In the genomic region with DNA sequence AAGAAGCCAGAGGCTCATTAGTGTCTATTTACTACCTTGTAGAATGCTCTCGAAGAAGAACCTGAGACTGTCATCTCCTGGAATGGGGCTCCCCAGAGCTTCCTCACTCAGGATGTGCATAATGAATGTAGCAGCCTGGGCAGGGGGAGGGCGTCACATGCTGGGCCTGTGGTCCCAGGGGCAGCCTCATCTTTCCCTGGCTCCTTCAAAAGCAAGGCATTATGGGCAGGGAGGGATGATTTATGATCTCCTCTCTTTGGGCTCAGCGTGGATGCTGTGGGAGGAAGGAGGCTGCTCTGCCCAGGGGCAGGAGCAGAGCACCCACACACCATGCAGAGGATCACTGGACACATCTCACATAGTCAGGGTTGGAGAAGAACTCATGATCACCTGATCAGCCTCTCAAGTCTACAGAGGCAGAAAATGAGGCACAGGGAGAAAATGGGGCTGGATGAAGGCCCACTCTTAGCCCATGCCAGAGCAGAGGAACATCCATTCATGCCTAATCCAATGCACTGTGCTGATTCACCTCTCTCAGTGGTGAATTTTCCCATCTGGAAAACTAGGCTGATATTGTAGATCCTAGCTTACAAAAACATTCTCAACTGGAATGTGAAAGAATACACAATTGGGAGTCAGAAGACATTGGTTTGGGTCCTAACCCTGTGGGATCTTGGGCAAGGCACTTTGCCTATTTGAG, we compare ENCODE assay signal across 1 cellular context.
TF ChIP-seq lines count a peak whose summit lies in the region.

No MANE protein-coding gene starts in this region.

TF ChIP-seq in HEK293, 187 proteins besides CTCF, POLR2A, EP300 and RAD21 (continued from another document):
- TF ChIP-seq, protein P1, sequence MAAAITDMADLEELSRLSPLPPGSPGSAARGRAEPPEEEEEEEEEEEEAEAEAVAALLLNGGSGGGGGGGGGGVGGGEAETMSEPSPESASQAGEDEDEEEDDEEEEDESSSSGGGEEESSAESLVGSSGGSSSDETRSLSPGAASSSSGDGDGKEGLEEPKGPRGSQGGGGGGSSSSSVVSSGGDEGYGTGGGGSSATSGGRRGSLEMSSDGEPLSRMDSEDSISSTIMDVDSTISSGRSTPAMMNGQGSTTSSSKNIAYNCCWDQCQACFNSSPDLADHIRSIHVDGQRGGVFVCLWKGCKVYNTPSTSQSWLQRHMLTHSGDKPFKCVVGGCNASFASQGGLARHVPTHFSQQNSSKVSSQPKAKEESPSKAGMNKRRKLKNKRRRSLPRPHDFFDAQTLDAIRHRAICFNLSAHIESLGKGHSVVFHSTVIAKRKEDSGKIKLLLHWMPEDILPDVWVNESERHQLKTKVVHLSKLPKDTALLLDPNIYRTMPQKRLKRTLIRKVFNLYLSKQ (tag by site-specific recombination; IDR thresholded peaks at IDR 0.05; ENCODE audit: borderline replicate concordance), result no peak
- TF ChIP-seq ELK4 (IDR thresholded peaks at IDR 0.05; ENCODE audit: borderline replicate concordance, low read depth, low read length) (no peak), KLF1 (tag by site-specific recombination; IDR thresholded peaks at IDR 0.05) (no peak), ZNF777 (tag by site-specific recombination; IDR thresholded peaks at IDR 0.05; ENCODE audit: borderline replicate concordance) (no peak), SETDB1 (IDR thresholded peaks at IDR 0.05; ENCODE audit: insufficient read length, low read length) (no peak), SALL2 (tag by site-specific recombination; IDR thresholded peaks at IDR 0.05; ENCODE audit: borderline replicate concordance) (no peak), ZNF701 (tag by site-specific recombination; IDR thresholded peaks at IDR 0.05) (no peak), KLF7 (tag by site-specific recombination; IDR thresholded peaks at IDR 0.05; ENCODE audit: borderline replicate concordance) (no peak), ZFHX2 (tag by site-specific recombination; conservative IDR thresholded peaks at IDR 0.05) (peak; percentile 91), ZNF138 (tag by site-specific recombination; IDR thresholded peaks at IDR 0.05; ENCODE audit: borderline replicate concordance) (no peak), ZBTB7A (tag by site-specific recombination; IDR thresholded peaks at IDR 0.05; ENCODE audit: low read depth) (no peak), ZNF266 (tag by site-specific recombination; IDR thresholded peaks at IDR 0.05; ENCODE audit: low read depth) (no peak), EGR2 (tag by site-specific recombination; IDR thresholded peaks at IDR 0.05; ENCODE audit: low read depth) (peak; percentile 49; the same call in 1 of the 2 replicates)
- TF ChIP-seq, protein P2, sequence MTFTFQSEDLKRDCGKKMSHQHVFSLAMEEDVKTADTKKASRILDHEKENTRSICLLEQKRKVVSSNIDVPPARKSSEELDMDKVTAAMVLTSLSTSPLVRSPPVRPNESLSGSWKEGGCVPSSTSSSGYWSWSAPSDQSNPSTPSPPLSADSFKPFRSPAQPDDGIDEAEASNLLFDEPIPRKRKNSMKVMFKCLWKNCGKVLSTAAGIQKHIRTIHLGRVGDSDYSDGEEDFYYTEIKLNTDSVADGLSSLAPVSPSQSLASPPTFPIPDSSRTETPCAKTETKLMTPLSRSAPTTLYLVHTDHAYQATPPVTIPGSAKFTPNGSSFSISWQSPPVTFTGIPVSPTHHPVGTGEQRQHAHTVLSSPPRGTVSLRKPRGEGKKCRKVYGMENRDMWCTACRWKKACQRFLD (tag by site-specific recombination; IDR thresholded peaks at IDR 0.05), result no peak
- TF ChIP-seq, protein P3, sequence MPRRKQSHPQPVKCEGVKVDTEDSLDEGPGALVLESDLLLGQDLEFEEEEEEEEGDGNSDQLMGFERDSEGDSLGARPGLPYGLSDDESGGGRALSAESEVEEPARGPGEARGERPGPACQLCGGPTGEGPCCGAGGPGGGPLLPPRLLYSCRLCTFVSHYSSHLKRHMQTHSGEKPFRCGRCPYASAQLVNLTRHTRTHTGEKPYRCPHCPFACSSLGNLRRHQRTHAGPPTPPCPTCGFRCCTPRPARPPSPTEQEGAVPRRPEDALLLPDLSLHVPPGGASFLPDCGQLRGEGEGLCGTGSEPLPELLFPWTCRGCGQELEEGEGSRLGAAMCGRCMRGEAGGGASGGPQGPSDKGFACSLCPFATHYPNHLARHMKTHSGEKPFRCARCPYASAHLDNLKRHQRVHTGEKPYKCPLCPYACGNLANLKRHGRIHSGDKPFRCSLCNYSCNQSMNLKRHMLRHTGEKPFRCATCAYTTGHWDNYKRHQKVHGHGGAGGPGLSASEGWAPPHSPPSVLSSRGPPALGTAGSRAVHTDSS (tag by site-specific recombination; IDR thresholded peaks at IDR 0.05), result no peak
- TF ChIP-seq, protein P4, sequence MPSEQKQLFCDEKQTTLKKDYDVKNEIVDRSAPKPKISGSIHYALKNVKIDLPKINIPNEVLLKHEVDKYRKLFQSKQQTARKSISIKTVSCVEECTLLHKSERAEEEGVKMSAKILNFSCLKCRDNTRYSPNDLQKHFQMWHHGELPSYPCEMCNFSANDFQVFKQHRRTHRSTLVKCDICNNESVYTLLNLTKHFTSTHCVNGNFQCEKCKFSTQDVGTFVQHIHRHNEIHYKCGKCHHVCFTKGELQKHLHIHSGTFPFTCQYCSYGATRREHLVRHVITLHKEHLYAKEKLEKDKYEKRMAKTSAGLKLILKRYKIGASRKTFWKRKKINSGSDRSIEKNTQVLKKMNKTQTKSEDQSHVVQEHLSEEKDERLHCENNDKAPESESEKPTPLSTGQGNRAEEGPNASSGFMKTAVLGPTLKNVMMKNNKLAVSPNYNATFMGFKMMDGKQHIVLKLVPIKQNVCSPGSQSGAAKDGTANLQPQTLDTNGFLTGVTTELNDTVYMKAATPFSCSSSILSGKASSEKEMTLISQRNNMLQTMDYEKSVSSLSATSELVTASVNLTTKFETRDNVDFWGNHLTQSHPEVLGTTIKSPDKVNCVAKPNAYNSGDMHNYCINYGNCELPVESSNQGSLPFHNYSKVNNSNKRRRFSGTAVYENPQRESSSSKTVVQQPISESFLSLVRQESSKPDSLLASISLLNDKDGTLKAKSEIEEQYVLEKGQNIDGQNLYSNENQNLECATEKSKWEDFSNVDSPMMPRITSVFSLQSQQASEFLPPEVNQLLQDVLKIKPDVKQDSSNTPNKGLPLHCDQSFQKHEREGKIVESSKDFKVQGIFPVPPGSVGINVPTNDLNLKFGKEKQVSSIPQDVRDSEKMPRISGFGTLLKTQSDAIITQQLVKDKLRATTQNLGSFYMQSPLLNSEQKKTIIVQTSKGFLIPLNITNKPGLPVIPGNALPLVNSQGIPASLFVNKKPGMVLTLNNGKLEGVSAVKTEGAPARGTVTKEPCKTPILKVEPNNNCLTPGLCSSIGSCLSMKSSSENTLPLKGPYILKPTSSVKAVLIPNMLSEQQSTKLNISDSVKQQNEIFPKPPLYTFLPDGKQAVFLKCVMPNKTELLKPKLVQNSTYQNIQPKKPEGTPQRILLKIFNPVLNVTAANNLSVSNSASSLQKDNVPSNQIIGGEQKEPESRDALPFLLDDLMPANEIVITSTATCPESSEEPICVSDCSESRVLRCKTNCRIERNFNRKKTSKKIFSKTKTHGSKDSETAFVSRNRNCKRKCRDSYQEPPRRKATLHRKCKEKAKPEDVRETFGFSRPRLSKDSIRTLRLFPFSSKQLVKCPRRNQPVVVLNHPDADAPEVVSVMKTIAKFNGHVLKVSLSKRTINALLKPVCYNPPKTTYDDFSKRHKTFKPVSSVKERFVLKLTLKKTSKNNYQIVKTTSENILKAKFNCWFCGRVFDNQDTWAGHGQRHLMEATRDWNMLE (tag by site-specific recombination; conservative IDR thresholded peaks at IDR 0.05; ENCODE audit: low read depth), result no peak
